ENCODE assay signal across 1 cellular context in the genomic region with DNA sequence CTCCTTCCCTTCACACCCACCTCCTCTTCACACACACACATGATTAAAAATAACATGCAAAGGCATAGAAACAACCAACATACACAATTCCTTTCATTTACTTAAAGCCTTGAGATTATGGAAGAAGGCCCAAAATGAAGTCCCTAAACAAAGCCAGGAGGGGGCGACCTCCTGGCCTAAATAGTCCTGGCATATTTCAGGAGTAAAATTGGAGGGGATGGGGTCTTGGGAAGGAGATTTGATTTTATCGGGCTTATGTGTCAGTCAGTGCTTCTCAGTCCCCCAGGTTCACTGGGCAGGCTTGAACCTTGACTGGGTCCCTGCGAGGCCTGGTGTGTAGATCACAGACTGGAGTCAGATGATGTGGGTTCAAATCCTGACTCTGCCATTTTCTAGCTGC.
TF ChIP-seq lines count a peak whose summit lies in the region.

No MANE protein-coding gene starts in this region.

TF ChIP-seq in K562, 482 proteins besides CTCF, POLR2A, EP300 and RAD21 (continued from another document):
- TF ChIP-seq SMARCA4 (IDR thresholded peaks at IDR 0.05) (no peak), ZC3H4 (CRISPR knock-in tag; IDR thresholded peaks at IDR 0.05; ENCODE audit: borderline replicate concordance) (no peak), KLF1 (tag; IDR thresholded peaks at IDR 0.05) (no peak), ZNF431 (CRISPR knock-in tag; IDR thresholded peaks at IDR 0.05) (no peak), ZNF668 (CRISPR knock-in tag; IDR thresholded peaks at IDR 0.05) (no peak)
TF ChIP-seq in K562: peak in this region for 0.
